ENCODE assay signal across 1 cellular context in the genomic region with DNA sequence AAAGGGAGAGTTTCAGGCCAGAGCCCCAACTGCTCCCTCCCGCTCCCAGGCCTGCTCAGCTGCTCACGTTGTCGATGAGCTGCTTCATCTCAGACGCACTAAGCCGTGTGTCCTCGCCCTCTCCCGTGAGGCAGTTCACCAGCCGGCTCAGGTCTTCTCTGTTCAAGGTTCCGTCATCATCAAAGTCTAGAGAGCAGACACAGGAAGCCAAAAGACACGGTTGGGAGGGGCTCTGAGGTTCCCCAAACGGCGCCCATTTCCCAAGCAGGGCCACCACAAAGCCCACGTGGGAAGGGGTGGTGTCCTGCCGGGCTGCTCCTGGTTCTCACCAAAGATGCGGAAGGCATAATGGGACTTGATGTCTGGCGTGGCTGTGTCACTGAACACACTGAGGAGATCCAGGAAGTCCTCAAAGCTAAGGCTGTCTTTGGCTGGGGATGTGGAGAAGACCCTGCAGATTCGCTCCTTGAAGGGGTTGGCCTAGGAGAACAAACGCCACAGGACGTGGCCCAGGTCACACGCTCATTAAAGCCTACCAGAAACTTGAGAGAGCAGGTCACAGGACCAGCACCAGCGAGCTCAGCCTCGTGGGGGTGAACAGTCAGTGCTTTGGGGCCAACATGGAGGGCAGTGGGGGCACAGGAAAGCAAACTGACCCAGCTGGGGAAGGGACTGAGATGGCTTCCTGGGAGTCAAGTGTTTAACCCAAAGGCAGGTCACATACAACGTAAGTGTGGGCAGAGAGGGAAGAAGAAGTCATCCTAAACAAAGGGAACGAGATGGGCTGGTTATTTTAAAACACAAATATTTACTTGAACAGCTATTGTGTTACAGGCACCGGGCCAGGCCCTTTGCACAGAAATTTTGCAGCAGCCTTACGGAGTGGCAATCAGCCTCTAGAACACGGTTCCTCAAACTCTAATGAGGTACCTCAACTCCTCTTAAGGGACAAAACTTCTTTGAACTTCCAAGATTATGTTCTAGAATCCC.
TF ChIP-seq lines count a peak whose summit lies in the region.

No MANE protein-coding gene starts in this region.

TF ChIP-seq in GM12878, 131 proteins besides CTCF, POLR2A, EP300 and RAD21 (continues in another document):
- no peak for TF ChIP-seq TCF3 (IDR thresholded peaks at IDR 0.05; ENCODE audit: borderline replicate concordance, insufficient read depth, low read depth, low read length)
- TF ChIP-seq SIN3A (IDR thresholded peaks at IDR 0.05; ENCODE audit: low read depth, low read length) = no peak
- TF ChIP-seq ZSCAN29 (IDR thresholded peaks at IDR 0.05) = no peak
- TF ChIP-seq PAX8 (IDR thresholded peaks at IDR 0.05) = no peak
- TF ChIP-seq, protein P1, sequence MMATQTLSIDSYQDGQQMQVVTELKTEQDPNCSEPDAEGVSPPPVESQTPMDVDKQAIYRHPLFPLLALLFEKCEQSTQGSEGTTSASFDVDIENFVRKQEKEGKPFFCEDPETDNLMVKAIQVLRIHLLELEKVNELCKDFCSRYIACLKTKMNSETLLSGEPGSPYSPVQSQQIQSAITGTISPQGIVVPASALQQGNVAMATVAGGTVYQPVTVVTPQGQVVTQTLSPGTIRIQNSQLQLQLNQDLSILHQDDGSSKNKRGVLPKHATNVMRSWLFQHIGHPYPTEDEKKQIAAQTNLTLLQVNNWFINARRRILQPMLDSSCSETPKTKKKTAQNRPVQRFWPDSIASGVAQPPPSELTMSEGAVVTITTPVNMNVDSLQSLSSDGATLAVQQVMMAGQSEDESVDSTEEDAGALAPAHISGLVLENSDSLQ (IDR thresholded peaks at IDR 0.05) = no peak
- TF ChIP-seq ZNF207 (IDR thresholded peaks at IDR 0.05; ENCODE audit: borderline replicate concordance) = no peak
- TF ChIP-seq, protein P2, sequence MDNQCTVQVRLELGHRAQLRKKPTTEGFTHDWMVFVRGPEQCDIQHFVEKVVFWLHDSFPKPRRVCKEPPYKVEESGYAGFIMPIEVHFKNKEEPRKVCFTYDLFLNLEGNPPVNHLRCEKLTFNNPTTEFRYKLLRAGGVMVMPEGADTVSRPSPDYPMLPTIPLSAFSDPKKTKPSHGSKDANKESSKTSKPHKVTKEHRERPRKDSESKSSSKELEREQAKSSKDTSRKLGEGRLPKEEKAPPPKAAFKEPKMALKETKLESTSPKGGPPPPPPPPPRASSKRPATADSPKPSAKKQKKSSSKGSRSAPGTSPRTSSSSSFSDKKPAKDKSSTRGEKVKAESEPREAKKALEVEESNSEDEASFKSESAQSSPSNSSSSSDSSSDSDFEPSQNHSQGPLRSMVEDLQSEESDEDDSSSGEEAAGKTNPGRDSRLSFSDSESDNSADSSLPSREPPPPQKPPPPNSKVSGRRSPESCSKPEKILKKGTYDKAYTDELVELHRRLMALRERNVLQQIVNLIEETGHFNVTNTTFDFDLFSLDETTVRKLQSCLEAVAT (IDR thresholded peaks at IDR 0.05) = peak; percentile 71; the same call in 1 of the 2 replicates
- TF ChIP-seq SREBF1 (IDR thresholded peaks at IDR 0.05; ENCODE audit: low read length) = no peak
- TF ChIP-seq DPF2 (IDR thresholded peaks at IDR 0.05) = peak; percentile 46; the same call in 1 of the 2 replicates
- TF ChIP-seq, protein P3, sequence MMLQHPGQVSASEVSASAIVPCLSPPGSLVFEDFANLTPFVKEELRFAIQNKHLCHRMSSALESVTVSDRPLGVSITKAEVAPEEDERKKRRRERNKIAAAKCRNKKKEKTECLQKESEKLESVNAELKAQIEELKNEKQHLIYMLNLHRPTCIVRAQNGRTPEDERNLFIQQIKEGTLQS (IDR thresholded peaks at IDR 0.05; ENCODE audit: borderline replicate concordance, extremely low read depth, low read depth, low read length) = no peak
- TF ChIP-seq STAT3 (IDR thresholded peaks at IDR 0.05; ENCODE audit: low read depth, low read length) = no peak
- TF ChIP-seq, protein P4, sequence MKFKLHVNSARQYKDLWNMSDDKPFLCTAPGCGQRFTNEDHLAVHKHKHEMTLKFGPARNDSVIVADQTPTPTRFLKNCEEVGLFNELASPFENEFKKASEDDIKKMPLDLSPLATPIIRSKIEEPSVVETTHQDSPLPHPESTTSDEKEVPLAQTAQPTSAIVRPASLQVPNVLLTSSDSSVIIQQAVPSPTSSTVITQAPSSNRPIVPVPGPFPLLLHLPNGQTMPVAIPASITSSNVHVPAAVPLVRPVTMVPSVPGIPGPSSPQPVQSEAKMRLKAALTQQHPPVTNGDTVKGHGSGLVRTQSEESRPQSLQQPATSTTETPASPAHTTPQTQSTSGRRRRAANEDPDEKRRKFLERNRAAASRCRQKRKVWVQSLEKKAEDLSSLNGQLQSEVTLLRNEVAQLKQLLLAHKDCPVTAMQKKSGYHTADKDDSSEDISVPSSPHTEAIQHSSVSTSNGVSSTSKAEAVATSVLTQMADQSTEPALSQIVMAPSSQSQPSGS (IDR thresholded peaks at IDR 0.05; ENCODE audit: low read length) = no peak
- TF ChIP-seq, protein P5, sequence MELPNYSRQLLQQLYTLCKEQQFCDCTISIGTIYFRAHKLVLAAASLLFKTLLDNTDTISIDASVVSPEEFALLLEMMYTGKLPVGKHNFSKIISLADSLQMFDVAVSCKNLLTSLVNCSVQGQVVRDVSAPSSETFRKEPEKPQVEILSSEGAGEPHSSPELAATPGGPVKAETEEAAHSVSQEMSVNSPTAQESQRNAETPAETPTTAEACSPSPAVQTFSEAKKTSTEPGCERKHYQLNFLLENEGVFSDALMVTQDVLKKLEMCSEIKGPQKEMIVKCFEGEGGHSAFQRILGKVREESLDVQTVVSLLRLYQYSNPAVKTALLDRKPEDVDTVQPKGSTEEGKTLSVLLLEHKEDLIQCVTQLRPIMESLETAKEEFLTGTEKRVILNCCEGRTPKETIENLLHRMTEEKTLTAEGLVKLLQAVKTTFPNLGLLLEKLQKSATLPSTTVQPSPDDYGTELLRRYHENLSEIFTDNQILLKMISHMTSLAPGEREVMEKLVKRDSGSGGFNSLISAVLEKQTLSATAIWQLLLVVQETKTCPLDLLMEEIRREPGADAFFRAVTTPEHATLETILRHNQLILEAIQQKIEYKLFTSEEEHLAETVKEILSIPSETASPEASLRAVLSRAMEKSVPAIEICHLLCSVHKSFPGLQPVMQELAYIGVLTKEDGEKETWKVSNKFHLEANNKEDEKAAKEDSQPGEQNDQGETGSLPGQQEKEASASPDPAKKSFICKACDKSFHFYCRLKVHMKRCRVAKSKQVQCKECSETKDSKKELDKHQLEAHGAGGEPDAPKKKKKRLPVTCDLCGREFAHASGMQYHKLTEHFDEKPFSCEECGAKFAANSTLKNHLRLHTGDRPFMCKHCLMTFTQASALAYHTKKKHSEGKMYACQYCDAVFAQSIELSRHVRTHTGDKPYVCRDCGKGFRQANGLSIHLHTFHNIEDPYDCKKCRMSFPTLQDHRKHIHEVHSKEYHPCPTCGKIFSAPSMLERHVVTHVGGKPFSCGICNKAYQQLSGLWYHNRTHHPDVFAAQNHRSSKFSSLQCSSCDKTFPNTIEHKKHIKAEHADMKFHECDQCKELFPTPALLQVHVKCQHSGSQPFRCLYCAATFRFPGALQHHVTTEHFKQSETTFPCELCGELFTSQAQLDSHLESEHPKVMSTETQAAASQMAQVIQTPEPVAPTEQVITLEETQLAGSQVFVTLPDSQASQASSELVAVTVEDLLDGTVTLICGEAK (IDR thresholded peaks at IDR 0.05; ENCODE audit: borderline replicate concordance) = no peak
- no peak for TF ChIP-seq ESRRA (IDR thresholded peaks at IDR 0.05; ENCODE audit: low read length)
- TF ChIP-seq, protein P6, sequence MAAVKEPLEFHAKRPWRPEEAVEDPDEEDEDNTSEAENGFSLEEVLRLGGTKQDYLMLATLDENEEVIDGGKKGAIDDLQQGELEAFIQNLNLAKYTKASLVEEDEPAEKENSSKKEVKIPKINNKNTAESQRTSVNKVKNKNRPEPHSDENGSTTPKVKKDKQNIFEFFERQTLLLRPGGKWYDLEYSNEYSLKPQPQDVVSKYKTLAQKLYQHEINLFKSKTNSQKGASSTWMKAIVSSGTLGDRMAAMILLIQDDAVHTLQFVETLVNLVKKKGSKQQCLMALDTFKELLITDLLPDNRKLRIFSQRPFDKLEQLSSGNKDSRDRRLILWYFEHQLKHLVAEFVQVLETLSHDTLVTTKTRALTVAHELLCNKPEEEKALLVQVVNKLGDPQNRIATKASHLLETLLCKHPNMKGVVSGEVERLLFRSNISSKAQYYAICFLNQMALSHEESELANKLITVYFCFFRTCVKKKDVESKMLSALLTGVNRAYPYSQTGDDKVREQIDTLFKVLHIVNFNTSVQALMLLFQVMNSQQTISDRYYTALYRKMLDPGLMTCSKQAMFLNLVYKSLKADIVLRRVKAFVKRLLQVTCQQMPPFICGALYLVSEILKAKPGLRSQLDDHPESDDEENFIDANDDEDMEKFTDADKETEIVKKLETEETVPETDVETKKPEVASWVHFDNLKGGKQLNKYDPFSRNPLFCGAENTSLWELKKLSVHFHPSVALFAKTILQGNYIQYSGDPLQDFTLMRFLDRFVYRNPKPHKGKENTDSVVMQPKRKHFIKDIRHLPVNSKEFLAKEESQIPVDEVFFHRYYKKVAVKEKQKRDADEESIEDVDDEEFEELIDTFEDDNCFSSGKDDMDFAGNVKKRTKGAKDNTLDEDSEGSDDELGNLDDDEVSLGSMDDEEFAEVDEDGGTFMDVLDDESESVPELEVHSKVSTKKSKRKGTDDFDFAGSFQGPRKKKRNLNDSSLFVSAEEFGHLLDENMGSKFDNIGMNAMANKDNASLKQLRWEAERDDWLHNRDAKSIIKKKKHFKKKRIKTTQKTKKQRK (IDR thresholded peaks at IDR 0.05; ENCODE audit: low read depth, low read length) = no peak
- TF ChIP-seq ASH2L (IDR thresholded peaks at IDR 0.05; ENCODE audit: borderline replicate concordance, low read depth) = no peak
- no peak for TF ChIP-seq RFX5 (IDR thresholded peaks at IDR 0.05; ENCODE audit: low read depth, low read length)
- TF ChIP-seq SP1 (IDR thresholded peaks at IDR 0.05; ENCODE audit: low read depth, low read length) = no peak
- TF ChIP-seq HDAC6 (IDR thresholded peaks at IDR 0.05; ENCODE audit: unreplicated experiment) = no peak
- TF ChIP-seq SMARCA5 (IDR thresholded peaks at IDR 0.05) = no peak
- no peak for TF ChIP-seq SMAD5 (IDR thresholded peaks at IDR 0.05; ENCODE audit: low read depth)
- no peak for TF ChIP-seq KLF5 (IDR thresholded peaks at IDR 0.05; ENCODE audit: partially characterized antibody)
- TF ChIP-seq CREB1 (IDR thresholded peaks at IDR 0.05; ENCODE audit: low read depth) = peak; percentile 61; the same call in 1 of the 2 replicates
- no peak for TF ChIP-seq HDAC2 (IDR thresholded peaks at IDR 0.05)
- TF ChIP-seq, protein P7, sequence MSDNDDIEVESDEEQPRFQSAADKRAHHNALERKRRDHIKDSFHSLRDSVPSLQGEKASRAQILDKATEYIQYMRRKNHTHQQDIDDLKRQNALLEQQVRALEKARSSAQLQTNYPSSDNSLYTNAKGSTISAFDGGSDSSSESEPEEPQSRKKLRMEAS (IDR thresholded peaks at IDR 0.05; ENCODE audit: low read depth, low read length) = no peak
- no peak for TF ChIP-seq BMI1 (IDR thresholded peaks at IDR 0.05; ENCODE audit: borderline replicate concordance)
- no peak for TF ChIP-seq NFYA (IDR thresholded peaks at IDR 0.05; ENCODE audit: borderline replicate concordance, low read depth, low read length)
- TF ChIP-seq ZNF384 (IDR thresholded peaks at IDR 0.05; ENCODE audit: borderline replicate concordance, low read depth, low read length) = no peak
- peak; percentile 82 for TF ChIP-seq POLR2AphosphoS5 (IDR thresholded peaks at IDR 0.05; ENCODE audit: low read length)
- no peak for TF ChIP-seq STAT1 (conservative IDR thresholded peaks at IDR 0.05)
- no peak for TF ChIP-seq TCF7 (IDR thresholded peaks at IDR 0.05; ENCODE audit: borderline replicate concordance)
- TF ChIP-seq RELA (IDR thresholded peaks at IDR 0.05; ENCODE audit: borderline replicate concordance, partially characterized antibody) = no peak
- peak; percentile 55; the same call in 1 of the 2 replicates for TF ChIP-seq BACH1 (IDR thresholded peaks at IDR 0.05; ENCODE audit: borderline replicate concordance)
- no peak for TF ChIP-seq FOS (IDR thresholded peaks at IDR 0.05; ENCODE audit: borderline replicate concordance, extremely low read depth, insufficient read length)
- TF ChIP-seq ZBED1 (IDR thresholded peaks at IDR 0.05; ENCODE audit: borderline replicate concordance) = no peak
- TF ChIP-seq POU2F2 (IDR thresholded peaks at IDR 0.05; ENCODE audit: borderline replicate concordance, low read depth, low read length) = 0 out of 3 replicates have a peak, but pooled peaks have one; percentile 33
- no peak for TF ChIP-seq CBX5 (IDR thresholded peaks at IDR 0.05; ENCODE audit: low read depth)
- TF ChIP-seq YY1 (IDR thresholded peaks at IDR 0.05; ENCODE audit: low read depth, low read length) = 0 out of 2 replicates have a peak, but pooled peaks have one; percentile 56
- TF ChIP-seq CBFB (IDR thresholded peaks at IDR 0.05; ENCODE audit: low read depth) = 0 out of 2 replicates have a peak, but pooled peaks have one; percentile 23
- peak; percentile 58 for TF ChIP-seq RUNX3 (IDR thresholded peaks at IDR 0.05; ENCODE audit: low read length)
- TF ChIP-seq GATAD2B (conservative IDR thresholded peaks at IDR 0.05; ENCODE audit: low read depth) = peak; percentile 51; the same call in 1 of the 2 replicates
- TF ChIP-seq, protein P8, sequence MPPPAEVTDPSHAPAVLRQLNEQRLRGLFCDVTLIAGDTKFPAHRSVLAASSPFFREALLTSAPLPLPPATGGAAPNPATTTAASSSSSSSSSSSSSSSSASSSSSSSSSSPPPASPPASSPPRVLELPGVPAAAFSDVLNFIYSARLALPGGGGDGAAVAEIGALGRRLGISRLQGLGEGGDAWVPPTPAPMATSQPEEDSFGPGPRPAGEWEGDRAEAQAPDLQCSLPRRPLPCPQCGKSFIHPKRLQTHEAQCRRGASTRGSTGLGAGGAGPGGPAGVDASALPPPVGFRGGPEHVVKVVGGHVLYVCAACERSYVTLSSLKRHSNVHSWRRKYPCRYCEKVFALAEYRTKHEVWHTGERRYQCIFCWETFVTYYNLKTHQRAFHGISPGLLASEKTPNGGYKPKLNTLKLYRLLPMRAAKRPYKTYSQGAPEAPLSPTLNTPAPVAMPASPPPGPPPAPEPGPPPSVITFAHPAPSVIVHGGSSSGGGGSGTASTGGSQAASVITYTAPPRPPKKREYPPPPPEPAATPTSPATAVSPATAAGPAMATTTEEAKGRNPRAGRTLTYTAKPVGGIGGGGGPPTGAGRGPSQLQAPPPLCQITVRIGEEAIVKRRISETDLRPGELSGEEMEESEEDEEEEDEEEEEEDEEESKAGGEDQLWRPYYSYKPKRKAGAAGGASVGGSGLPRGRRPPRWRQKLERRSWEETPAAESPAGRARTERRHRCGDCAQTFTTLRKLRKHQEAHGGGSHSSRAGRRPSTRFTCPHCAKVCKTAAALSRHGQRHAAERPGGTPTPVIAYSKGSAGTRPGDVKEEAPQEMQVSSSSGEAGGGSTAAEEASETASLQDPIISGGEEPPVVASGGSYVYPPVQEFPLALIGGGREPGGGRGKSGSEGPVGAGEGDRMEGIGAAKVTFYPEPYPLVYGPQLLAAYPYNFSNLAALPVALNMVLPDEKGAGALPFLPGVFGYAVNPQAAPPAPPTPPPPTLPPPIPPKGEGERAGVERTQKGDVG (CRISPR knock-in tag; IDR thresholded peaks at IDR 0.05) = no peak
- no peak for TF ChIP-seq SRF (IDR thresholded peaks at IDR 0.05; ENCODE audit: low read depth in 2 of 2, low read length in 2 of 2)
